24 cellular contexts compared by ENCODE assay signal in genomic region chr5:161047024-161047423, GRCh38.
"Had no signal": no experiment of that assay in that cellular context is flagged by ENCODE, and none has a peak within 500 bp of the region (broad histone marks: within the 10 kb centered on the region; RNA-seq: fewer than 3 reads in every experiment).

No MANE protein-coding gene starts in this region.

- H3K4me2 ChIP-seq: neural progenitor cell had no signal

- H3K27me3 ChIP-seq: neural progenitor cell, ovary, right lobe of liver, sigmoid colon, stomach, testis, tibial artery, transverse colon, upper lobe of right lung, uterus had no signal

- FAIRE-seq: small intestine had no signal

- H3K79me2 ChIP-seq: parathyroid adenoma had no signal

- H3K9me3 ChIP-seq: ovary, psoas muscle, right lobe of liver, sigmoid colon, stomach, testis, tibial artery, transverse colon, upper lobe of right lung, uterus had no signal

- DNase-seq: natural killer cell; occipital lobe; ovary; posterior cingulate gyrus; psoas muscle; right cardiac atrium; right lobe of liver; sigmoid colon; small intestine; stimulated activated CD4-positive, alpha-beta T cell treated with anti-CD3 and anti-CD28 coated beads, Interleukin-15, amount 100 ng/mL, for 24 hours; stimulated activated CD4-positive, alpha-beta T cell treated with anti-CD3 and anti-CD28 coated beads, Interleukin-2, amount 100 ng/mL, for 24 hours; stimulated activated CD4-positive, alpha-beta T cell treated with anti-CD3 and anti-CD28 coated beads, Interleukin-2, amount 100 ng/mL, for 48 hours; stimulated activated CD4-positive, alpha-beta T cell treated with anti-CD3 and anti-CD28 coated beads, Interleukin-4, amount 100 ng/mL, for 24 hours; stimulated activated naive B cell treated with anti-CD40 and anti-IgM and Interleukin-4, amounts not matched to agents 10 μg/mL and 1 μg/mL and 100 μg/mL, for 72 hours; stimulated activated naive CD4-positive, alpha-beta T cell treated with Interleukin-2 at 50 U/mL for 16 hours; stomach; testis; tibial artery; transverse colon; upper lobe of right lung; uterus had no signal

- H2AFZ ChIP-seq: neural progenitor cell, parathyroid adenoma had no signal

- H3K9ac ChIP-seq: neural progenitor cell, parathyroid adenoma had no signal

- ATAC-seq: natural killer cell; psoas muscle; right cardiac atrium; right lobe of liver; stimulated activated effector memory CD8-positive, alpha-beta T cell treated with anti-CD3 and anti-CD28 coated beads, Interleukin-12 subunit alpha, Interleukin-12 subunit beta, amount 100 ng/mL, for 72 hours; stimulated activated naive B cell treated with anti-CD40 and anti-IgM and Interleukin-4, amounts not matched to agents 10 μg/mL and 1 μg/mL and 100 μg/mL, for 72 hours; upper lobe of right lung had no signal

- H3K36me3 ChIP-seq: neural progenitor cell, ovary, right lobe of liver, sigmoid colon, stomach, tibial artery, transverse colon, upper lobe of right lung, uterus had no signal

- H3K27ac ChIP-seq: neural progenitor cell, ovary, parathyroid adenoma, psoas muscle, right lobe of liver, sigmoid colon, stomach, testis, tibial artery, transverse colon, upper lobe of right lung, uterus had no signal

- H3K4me3 ChIP-seq: neural progenitor cell, ovary, psoas muscle, right lobe of liver, sigmoid colon, stomach, testis, tibial artery, transverse colon, upper lobe of right lung, uterus had no signal

- H3K4me1 ChIP-seq: parathyroid adenoma, psoas muscle, right lobe of liver, sigmoid colon, stomach, testis, tibial artery, upper lobe of right lung, uterus had no signal
